Comparison of ENCODE assay signal across 20 cellular contexts in the genomic region with DNA sequence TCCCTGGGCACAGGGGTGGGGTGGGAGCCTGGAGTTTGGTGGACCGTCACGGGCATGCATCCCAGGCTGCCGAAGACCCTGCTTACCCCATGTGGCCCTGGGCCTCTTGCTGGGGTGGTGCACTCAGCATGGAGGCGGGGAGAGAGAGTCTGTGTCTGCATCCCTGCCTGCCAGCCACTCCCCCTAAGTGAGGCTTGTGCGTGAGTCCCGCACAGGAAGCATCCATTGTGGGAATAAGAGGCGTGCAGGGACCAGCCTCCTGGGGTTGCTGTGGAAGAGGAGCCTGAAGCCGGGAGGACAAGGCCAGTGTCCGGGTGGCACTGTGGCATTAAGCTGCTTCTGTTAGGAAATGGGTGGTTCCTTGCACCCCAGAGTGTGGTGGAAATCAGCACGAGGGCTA. TPM values are rescaled to one million over a fixed set of nuclear protein-coding genes. Genes with fewer than 3 reads are reported as not detected.
DNase-seq lines count a peak whose midpoint lies in the region; ATAC-seq and TF ChIP-seq lines count a peak whose summit lies in the region.
"Had no signal": no experiment of that assay in that cellular context is flagged by ENCODE, and none has a peak within 500 bp of the region (broad histone marks: within the 10 kb centered on the region; RNA-seq: fewer than 3 reads in every experiment).

No MANE protein-coding gene starts in this region.

- WGBS in spleen, 5 donors = 42 to 69% (median 62%) methylated on average over 9 to 10 of the region's 10 CpGs

- no peak overlapping the region for H3K4me3 Mint-ChIP-seq in brain
- H3K4me3 Mint-ChIP-seq: CD14-positive monocyte; CD4-positive, alpha-beta memory T cell; IgD-negative memory B cell had no signal

- H3K9me3 Mint-ChIP-seq in brain = peaks cover 3 to 14% (median 12%) of the 10 kb centered on the region in 5 experiments

- H3K27ac ChIP-seq in cingulate gyrus (ENCODE audit: low read depth, low read length) (peak overlapping the region; percentile 73), spleen (peak overlapping the region in 6 of 8 donors; percentile 5 to 88 (median 84))
- H3K27ac ChIP-seq: 22Rv1, A549, BLaER1, GM23248 had no signal

- peak overlapping the region in 3 of 5 experiments; percentile 44 to 76 (median 56) for H3K27ac Mint-ChIP-seq in brain
- H3K27ac Mint-ChIP-seq: CD14-positive monocyte; CD4-positive, alpha-beta memory T cell; IgD-negative memory B cell had no signal

- H3K9me3 ChIP-seq in spleen = peaks cover 0 to 17% (median 0%) of the 10 kb centered on the region in 8 donors
- H3K9me3 ChIP-seq: A549 had no signal

- no peak overlapping the region for H3K4me3 ChIP-seq in spleen
- H3K4me3 ChIP-seq: A549, BLaER1, GM23248, HAP-1 had no signal

- TF ChIP-seq POLR2A in spleen (IDR thresholded peaks at IDR 0.05) = no peak

- H3K27me3 ChIP-seq in spleen (replicated peaks in 1 of 7) = no peaks in the 10 kb centered on the region
- H3K27me3 ChIP-seq: BLaER1 had no signal

- no peaks in the 10 kb centered on the region for H3K36me3 ChIP-seq in spleen
- H3K36me3 ChIP-seq: BLaER1, HAP-1 had no signal

- peaks cover 42% of the 10 kb centered on the region for H3K4me1 Mint-ChIP-seq in brain
- H3K4me1 Mint-ChIP-seq: CD14-positive monocyte, IgD-negative memory B cell had no signal

- H3K36me3 Mint-ChIP-seq in brain = peaks cover 40% of the 10 kb centered on the region
- H3K36me3 Mint-ChIP-seq: CD14-positive monocyte; CD4-positive, alpha-beta memory T cell; IgD-negative memory B cell had no signal

- DNase-seq in Ammon's horn (ENCODE audit: low spot score) = peak; percentile 15
- peak; percentile 83 for DNase-seq in spleen
- no peak for DNase-seq in mucosa of gallbladder (ENCODE audit: low spot score)
- DNase-seq: AML-193; CD4-positive, alpha-beta memory T cell; DMS153; DMS79; GF-D8; GM23248 had no signal

- intact Hi-C loops in spleen (cut with DNase I; ENCODE audit: low total_unique reads) = no loop called here

- TF ChIP-seq CTCF in brain (conservative IDR thresholded peaks at IDR 0.05) (no peak), spleen (IDR thresholded peaks at IDR 0.05 in 8 of 11, conservative IDR thresholded peaks at IDR 0.05 in 3 of 11) (no peak)

- H3K27me3 Mint-ChIP-seq in brain = no peaks in the 10 kb centered on the region
- H3K27me3 Mint-ChIP-seq: CD4-positive, alpha-beta memory T cell; IgD-negative memory B cell had no signal

- ATAC-seq in HG02678 (IDR thresholded peaks at IDR 0.05; ENCODE audit: unreplicated experiment) = no peak
- no peak for ATAC-seq in HG02642 (IDR thresholded peaks at IDR 0.05; ENCODE audit: poor library complexity, unreplicated experiment)
- ATAC-seq: A549, HepG2 had no signal

- H3K4me1 ChIP-seq in spleen = peaks cover 0 to 17% (median 6%) of the 10 kb centered on the region in 6 donors
- H3K4me1 ChIP-seq: A549, HAP-1 had no signal

RNA-seq across cellular contexts. Expression of gene CDH4, which starts 35.5 kb away (rescaled TPM):
- polyA plus RNA-seq in brain (ENCODE audit: insufficient read depth, low read depth, low replicate concordance) = 5.2 TPM
- total RNA-seq in spleen = 10 to 100 TPM in 4 of 7 donors, 1 to 10 TPM in 3; 5.4 to 20.1 (median 10.3) TPM
- polyA plus RNA-seq in spleen = 1 to 10 TPM in 1 of 3 donors, under 1 TPM in 2; 0.30 to 1.8 (median 0.54) TPM
- 3.5 TPM for total RNA-seq in mucosa of gallbladder
- total RNA-seq: HepG2 had no signal
- polyA plus RNA-seq: CD14-positive monocyte, HepG2, IgD-negative memory B cell had no signal
